In genomic region chr10:12587408-12587807, GRCh38 we compare ENCODE assay signal across 1 cellular context.
TF ChIP-seq lines count a peak whose summit lies in the region.

No MANE protein-coding gene starts in this region.

TF ChIP-seq in GM23338, 12 proteins besides CTCF, POLR2A, EP300 and RAD21:
- TF ChIP-seq ZNF462 (CRISPR knock-in tag; IDR thresholded peaks at IDR 0.05): no peak
- no peak for TF ChIP-seq NANOG (IDR thresholded peaks at IDR 0.05; ENCODE audit: borderline replicate concordance)
- TF ChIP-seq EZH2phosphoT487 (IDR thresholded peaks at IDR 0.05; ENCODE audit: unreplicated experiment): no peak
TF ChIP-seq in GM23338: peak in this region for 0.
